ENCODE assay signal across 1 cellular context in the genomic region with DNA sequence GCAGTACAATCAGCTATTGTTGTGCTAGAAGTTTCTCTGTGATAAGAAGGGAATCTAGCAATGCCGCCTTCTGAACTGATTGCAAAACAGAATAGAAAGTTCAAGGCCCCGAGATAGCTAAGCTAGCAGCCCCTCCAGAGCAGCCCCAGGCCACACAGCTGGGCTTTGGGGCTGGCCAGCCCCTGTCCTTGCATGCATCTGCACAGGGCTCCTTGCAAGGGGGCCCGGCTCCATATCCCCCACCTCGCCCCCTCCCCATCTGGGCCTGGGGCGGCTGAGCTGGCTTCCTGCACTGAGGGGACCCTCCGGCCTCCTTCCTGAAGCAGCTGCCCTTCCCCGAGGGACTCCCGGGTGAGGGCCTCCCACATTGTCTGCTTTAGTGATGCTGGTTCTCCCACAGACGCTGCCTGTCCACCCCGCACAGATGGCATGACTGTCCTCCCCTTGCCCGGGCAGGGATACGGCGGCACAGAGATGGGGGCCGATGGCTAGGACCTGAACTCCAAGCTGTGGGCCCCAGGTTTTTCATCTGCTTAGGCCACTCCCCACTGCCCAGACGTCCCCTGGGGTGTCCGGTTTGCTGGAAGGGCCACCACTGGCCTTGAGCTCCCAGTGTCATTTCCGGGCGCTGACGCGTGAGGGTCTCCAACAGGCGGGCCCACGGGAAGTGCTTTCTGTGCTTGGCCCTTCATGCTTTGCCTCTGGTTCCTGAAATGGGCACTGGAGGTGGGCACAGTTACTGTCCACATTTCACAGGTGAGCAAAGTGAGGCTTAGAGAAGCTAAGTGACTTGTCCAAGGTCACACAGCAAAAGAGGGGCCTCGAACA.
TF ChIP-seq lines count a peak whose summit lies in the region.

No MANE protein-coding gene starts in this region.

TF ChIP-seq in HepG2, 621 proteins besides CTCF, POLR2A, EP300 and RAD21 (continued from another document and continues in another):
- TF ChIP-seq, protein P1, sequence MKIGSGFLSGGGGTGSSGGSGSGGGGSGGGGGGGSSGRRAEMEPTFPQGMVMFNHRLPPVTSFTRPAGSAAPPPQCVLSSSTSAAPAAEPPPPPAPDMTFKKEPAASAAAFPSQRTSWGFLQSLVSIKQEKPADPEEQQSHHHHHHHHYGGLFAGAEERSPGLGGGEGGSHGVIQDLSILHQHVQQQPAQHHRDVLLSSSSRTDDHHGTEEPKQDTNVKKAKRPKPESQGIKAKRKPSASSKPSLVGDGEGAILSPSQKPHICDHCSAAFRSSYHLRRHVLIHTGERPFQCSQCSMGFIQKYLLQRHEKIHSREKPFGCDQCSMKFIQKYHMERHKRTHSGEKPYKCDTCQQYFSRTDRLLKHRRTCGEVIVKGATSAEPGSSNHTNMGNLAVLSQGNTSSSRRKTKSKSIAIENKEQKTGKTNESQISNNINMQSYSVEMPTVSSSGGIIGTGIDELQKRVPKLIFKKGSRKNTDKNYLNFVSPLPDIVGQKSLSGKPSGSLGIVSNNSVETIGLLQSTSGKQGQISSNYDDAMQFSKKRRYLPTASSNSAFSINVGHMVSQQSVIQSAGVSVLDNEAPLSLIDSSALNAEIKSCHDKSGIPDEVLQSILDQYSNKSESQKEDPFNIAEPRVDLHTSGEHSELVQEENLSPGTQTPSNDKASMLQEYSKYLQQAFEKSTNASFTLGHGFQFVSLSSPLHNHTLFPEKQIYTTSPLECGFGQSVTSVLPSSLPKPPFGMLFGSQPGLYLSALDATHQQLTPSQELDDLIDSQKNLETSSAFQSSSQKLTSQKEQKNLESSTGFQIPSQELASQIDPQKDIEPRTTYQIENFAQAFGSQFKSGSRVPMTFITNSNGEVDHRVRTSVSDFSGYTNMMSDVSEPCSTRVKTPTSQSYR (CRISPR knock-in tag; IDR thresholded peaks at IDR 0.05; ENCODE audit: borderline replicate concordance), result no peak; the same call in 1 of the 2 replicates
- TF ChIP-seq SNAPC2 (CRISPR knock-in tag; IDR thresholded peaks at IDR 0.05), result no peak
- TF ChIP-seq SRSF1 (optimal IDR thresholded peaks at IDR 0.05; ENCODE audit: low read depth, low read length), result peak; percentile 95
- TF ChIP-seq ZSCAN29 (CRISPR knock-in tag; conservative IDR thresholded peaks at IDR 0.05), result 0 out of 2 replicates have a peak, but pooled peaks have one; percentile 29
- TF ChIP-seq EHMT2 (IDR thresholded peaks at IDR 0.05; ENCODE audit: borderline replicate concordance, low read depth, low read length), result no peak
- TF ChIP-seq ZNF460 (CRISPR knock-in tag; IDR thresholded peaks at IDR 0.05; ENCODE audit: borderline replicate concordance), result no peak; the same call in 1 of the 2 replicates
- TF ChIP-seq ADNP (CRISPR knock-in tag; IDR thresholded peaks at IDR 0.05), result 0 out of 2 replicates have a peak, but pooled peaks have one; percentile 43
- TF ChIP-seq AGO2 (optimal IDR thresholded peaks at IDR 0.05; ENCODE audit: low read depth, low read length), result peak; percentile 80
- TF ChIP-seq ZNF205 (CRISPR knock-in tag; IDR thresholded peaks at IDR 0.05), result peak; percentile 58; the same call in 1 of the 2 replicates
- TF ChIP-seq, protein P2, sequence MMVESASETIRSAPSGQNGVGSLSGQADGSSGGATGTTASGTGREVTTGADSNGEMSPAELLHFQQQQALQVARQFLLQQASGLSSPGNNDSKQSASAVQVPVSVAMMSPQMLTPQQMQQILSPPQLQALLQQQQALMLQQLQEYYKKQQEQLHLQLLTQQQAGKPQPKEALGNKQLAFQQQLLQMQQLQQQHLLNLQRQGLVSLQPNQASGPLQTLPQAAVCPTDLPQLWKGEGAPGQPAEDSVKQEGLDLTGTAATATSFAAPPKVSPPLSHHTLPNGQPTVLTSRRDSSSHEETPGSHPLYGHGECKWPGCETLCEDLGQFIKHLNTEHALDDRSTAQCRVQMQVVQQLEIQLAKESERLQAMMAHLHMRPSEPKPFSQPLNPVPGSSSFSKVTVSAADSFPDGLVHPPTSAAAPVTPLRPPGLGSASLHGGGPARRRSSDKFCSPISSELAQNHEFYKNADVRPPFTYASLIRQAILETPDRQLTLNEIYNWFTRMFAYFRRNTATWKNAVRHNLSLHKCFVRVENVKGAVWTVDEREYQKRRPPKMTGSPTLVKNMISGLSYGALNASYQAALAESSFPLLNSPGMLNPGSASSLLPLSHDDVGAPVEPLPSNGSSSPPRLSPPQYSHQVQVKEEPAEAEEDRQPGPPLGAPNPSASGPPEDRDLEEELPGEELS (CRISPR knock-in tag; IDR thresholded peaks at IDR 0.05), result peak; percentile 78
- 0 out of 2 replicates have a peak, but pooled peaks have one; percentile 30 for TF ChIP-seq ARID2 (CRISPR knock-in tag; IDR thresholded peaks at IDR 0.05; ENCODE audit: borderline replicate concordance)
- TF ChIP-seq ZBTB20 (CRISPR knock-in tag; IDR thresholded peaks at IDR 0.05; ENCODE audit: borderline replicate concordance, low read depth), result no peak
- TF ChIP-seq RNF219 (CRISPR knock-in tag; IDR thresholded peaks at IDR 0.05), result no peak
- TF ChIP-seq PHF5A (CRISPR knock-in tag; IDR thresholded peaks at IDR 0.05; ENCODE audit: low read depth, unreplicated experiment), result no peak
- TF ChIP-seq ZNF10 (CRISPR knock-in tag; IDR thresholded peaks at IDR 0.05; ENCODE audit: borderline replicate concordance, low read depth), result no peak
- TF ChIP-seq, protein P3, sequence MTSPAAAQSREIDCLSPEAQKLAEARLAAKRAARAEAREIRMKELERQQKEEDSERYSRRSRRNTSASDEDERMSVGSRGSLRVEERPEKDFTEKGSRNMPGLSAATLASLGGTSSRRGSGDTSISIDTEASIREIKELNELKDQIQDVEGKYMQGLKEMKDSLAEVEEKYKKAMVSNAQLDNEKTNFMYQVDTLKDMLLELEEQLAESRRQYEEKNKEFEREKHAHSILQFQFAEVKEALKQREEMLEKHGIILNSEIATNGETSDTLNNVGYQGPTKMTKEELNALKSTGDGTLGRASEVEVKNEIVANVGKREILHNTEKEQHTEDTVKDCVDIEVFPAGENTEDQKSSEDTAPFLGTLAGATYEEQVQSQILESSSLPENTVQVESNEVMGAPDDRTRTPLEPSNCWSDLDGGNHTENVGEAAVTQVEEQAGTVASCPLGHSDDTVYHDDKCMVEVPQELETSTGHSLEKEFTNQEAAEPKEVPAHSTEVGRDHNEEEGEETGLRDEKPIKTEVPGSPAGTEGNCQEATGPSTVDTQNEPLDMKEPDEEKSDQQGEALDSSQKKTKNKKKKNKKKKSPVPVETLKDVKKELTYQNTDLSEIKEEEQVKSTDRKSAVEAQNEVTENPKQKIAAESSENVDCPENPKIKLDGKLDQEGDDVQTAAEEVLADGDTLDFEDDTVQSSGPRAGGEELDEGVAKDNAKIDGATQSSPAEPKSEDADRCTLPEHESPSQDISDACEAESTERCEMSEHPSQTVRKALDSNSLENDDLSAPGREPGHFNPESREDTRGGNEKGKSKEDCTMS (CRISPR knock-in tag; conservative IDR thresholded peaks at IDR 0.05), result no peak
- TF ChIP-seq FOXK2 (IDR thresholded peaks at IDR 0.05), result no peak
- TF ChIP-seq NCOR1 (IDR thresholded peaks at IDR 0.05; ENCODE audit: borderline replicate concordance, low read length), result peak; percentile 79; the same call in 1 of the 2 replicates
- no peak for TF ChIP-seq AHR (CRISPR knock-in tag; IDR thresholded peaks at IDR 0.05)
- peak; percentile 64 for TF ChIP-seq ZBTB7A (CRISPR knock-in tag; IDR thresholded peaks at IDR 0.05)
- peak; percentile 88 for TF ChIP-seq PHF21A (CRISPR knock-in tag; IDR thresholded peaks at IDR 0.05)
- no peak for TF ChIP-seq EED (CRISPR knock-in tag; IDR thresholded peaks at IDR 0.05)
- 0 out of 2 replicates have a peak, but pooled peaks have one; percentile 58 for TF ChIP-seq JUN (CRISPR knock-in tag; IDR thresholded peaks at IDR 0.05)
- TF ChIP-seq MTA1 (CRISPR knock-in tag; IDR thresholded peaks at IDR 0.05; ENCODE audit: borderline replicate concordance), result peak; percentile 86
- TF ChIP-seq RARA (CRISPR knock-in tag; IDR thresholded peaks at IDR 0.05), result peak; percentile 90
- TF ChIP-seq ZHX1 (CRISPR knock-in tag; IDR thresholded peaks at IDR 0.05; ENCODE audit: low read depth), result no peak
- 0 out of 2 replicates have a peak, but pooled peaks have one; percentile 4 for TF ChIP-seq ZNF619 (CRISPR knock-in tag; IDR thresholded peaks at IDR 0.05)
- TF ChIP-seq KLF9 (CRISPR knock-in tag; IDR thresholded peaks at IDR 0.05; ENCODE audit: low read depth), result no peak
- peak; percentile 74 for TF ChIP-seq KAT8 (CRISPR knock-in tag; IDR thresholded peaks at IDR 0.05)
- TF ChIP-seq SETDB1 (CRISPR knock-in tag; IDR thresholded peaks at IDR 0.05; ENCODE audit: borderline replicate concordance), result no peak
- TF ChIP-seq ZSCAN31 (CRISPR knock-in tag; IDR thresholded peaks at IDR 0.05; ENCODE audit: low read depth), result no peak
- peak; percentile 86 for TF ChIP-seq ZNF768 (CRISPR knock-in tag; IDR thresholded peaks at IDR 0.05)
- TF ChIP-seq ZNF431 (CRISPR knock-in tag; IDR thresholded peaks at IDR 0.05; ENCODE audit: borderline replicate concordance, low read depth), result no peak
- TF ChIP-seq, protein P4, sequence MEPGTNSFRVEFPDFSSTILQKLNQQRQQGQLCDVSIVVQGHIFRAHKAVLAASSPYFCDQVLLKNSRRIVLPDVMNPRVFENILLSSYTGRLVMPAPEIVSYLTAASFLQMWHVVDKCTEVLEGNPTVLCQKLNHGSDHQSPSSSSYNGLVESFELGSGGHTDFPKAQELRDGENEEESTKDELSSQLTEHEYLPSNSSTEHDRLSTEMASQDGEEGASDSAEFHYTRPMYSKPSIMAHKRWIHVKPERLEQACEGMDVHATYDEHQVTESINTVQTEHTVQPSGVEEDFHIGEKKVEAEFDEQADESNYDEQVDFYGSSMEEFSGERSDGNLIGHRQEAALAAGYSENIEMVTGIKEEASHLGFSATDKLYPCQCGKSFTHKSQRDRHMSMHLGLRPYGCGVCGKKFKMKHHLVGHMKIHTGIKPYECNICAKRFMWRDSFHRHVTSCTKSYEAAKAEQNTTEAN (CRISPR knock-in tag; conservative IDR thresholded peaks at IDR 0.05), result no peak
- TF ChIP-seq STAT5B (CRISPR knock-in tag; IDR thresholded peaks at IDR 0.05), result no peak
- no peak; the same call in 1 of the 2 replicates for TF ChIP-seq MIER3 (CRISPR knock-in tag; IDR thresholded peaks at IDR 0.05; ENCODE audit: borderline replicate concordance)
- 0 out of 2 replicates have a peak, but pooled peaks have one; percentile 37 for TF ChIP-seq ZNF572 (CRISPR knock-in tag; IDR thresholded peaks at IDR 0.05)
- TF ChIP-seq ZKSCAN8 (CRISPR knock-in tag; IDR thresholded peaks at IDR 0.05; ENCODE audit: borderline replicate concordance), result no peak
- peak; percentile 6 for TF ChIP-seq YY1 (IDR thresholded peaks at IDR 0.05; ENCODE audit: insufficient read depth, insufficient replicate concordance, low read depth, low read length)
- no peak for TF ChIP-seq ZNF546 (CRISPR knock-in tag; conservative IDR thresholded peaks at IDR 0.05)
- TF ChIP-seq, protein P5, sequence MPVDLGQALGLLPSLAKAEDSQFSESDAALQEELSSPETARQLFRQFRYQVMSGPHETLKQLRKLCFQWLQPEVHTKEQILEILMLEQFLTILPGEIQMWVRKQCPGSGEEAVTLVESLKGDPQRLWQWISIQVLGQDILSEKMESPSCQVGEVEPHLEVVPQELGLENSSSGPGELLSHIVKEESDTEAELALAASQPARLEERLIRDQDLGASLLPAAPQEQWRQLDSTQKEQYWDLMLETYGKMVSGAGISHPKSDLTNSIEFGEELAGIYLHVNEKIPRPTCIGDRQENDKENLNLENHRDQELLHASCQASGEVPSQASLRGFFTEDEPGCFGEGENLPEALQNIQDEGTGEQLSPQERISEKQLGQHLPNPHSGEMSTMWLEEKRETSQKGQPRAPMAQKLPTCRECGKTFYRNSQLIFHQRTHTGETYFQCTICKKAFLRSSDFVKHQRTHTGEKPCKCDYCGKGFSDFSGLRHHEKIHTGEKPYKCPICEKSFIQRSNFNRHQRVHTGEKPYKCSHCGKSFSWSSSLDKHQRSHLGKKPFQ (CRISPR knock-in tag; IDR thresholded peaks at IDR 0.05; ENCODE audit: insufficient replicate concordance), result no peak
- no peak for TF ChIP-seq MAFG (CRISPR knock-in tag; IDR thresholded peaks at IDR 0.05)
- peak; percentile 72 for TF ChIP-seq SP5 (CRISPR knock-in tag; IDR thresholded peaks at IDR 0.05; ENCODE audit: borderline replicate concordance, low read depth)
- peak; percentile 16; the same call in 1 of the 2 replicates for TF ChIP-seq ZFP41 (CRISPR knock-in tag; IDR thresholded peaks at IDR 0.05; ENCODE audit: borderline replicate concordance)
